In genomic region chr4:7206856-7207567, GRCh38 we compare ENCODE assay signal across 9 cellular contexts. TPM values are rescaled to one million over a fixed set of nuclear protein-coding genes. Genes with fewer than 3 reads are reported as not detected.
A peak's percentile ranks its signal among the peaks of the same experiment; 100 is the strongest.
DNase-seq lines count a peak whose midpoint lies in the region; ATAC-seq and TF ChIP-seq lines count a peak whose summit lies in the region.
"Had no signal": no experiment of that assay in that cellular context is flagged by ENCODE, and none has a peak within 500 bp of the region (broad histone marks: within the 10 kb centered on the region; RNA-seq: fewer than 3 reads in every experiment).

No MANE protein-coding gene starts in this region.

- no peaks in the 10 kb centered on the region for H3K27me3 ChIP-seq in BLaER1
- no peaks in the 10 kb centered on the region for H3K27me3 ChIP-seq in SJCRH30
- H3K27me3 ChIP-seq in osteoblast (ENCODE audit: insufficient read depth, low read length) = no peaks in the 10 kb centered on the region

- no peak overlapping the region for H3K27ac ChIP-seq in BLaER1
- peak overlapping the region; percentile 35 for H3K27ac ChIP-seq in SJCRH30
- H3K27ac ChIP-seq in osteoblast (ENCODE audit: low read depth, low read length) = peak overlapping the region; percentile 85

- peaks cover 4 to 11% (median 10%) of the 10 kb centered on the region in 3 donors for H3K27me3 Mint-ChIP-seq in CD14-positive monocyte (ENCODE audit: low read depth in 3 of 3)

- no peak overlapping the region for H3K9ac ChIP-seq in BLaER1

- H3K4me1 Mint-ChIP-seq in CD14-positive monocyte = no peaks in the 10 kb centered on the region

- no peaks in the 10 kb centered on the region for H3K79me2 ChIP-seq in osteoblast (ENCODE audit: insufficient read depth, low read length)

- no peak overlapping the region for H3K27ac Mint-ChIP-seq in CD14-positive monocyte

- H4K20me1 ChIP-seq in BLaER1 (no peaks in the 10 kb centered on the region), osteoblast (ENCODE audit: insufficient read depth, low read length) (no peaks in the 10 kb centered on the region)

- DNase-seq in SJCRH30 (peak; percentile 80 to 85), globus pallidus (ENCODE audit: low spot score) (peak; percentile 72), osteoblast (ENCODE audit: insufficient read length, low spot score, missing footprints) (peak; percentile 99), GM19240 (ENCODE audit: insufficient read length, low spot score) (no peak), CD14-positive monocyte (ENCODE audit: low spot score) (no peak)
- no peak for DNase-seq in activated CD4-positive, CD25-positive, alpha-beta regulatory T cell (lab: John Stamatoyannopoulos, UW)
- DNase-seq: T-helper 9 cell had no signal

- H3K9me3 ChIP-seq in BLaER1 (no peaks in the 10 kb centered on the region), SJCRH30 (replicated peaks) (no peaks in the 10 kb centered on the region), osteoblast (ENCODE audit: low read depth, low read length) (no peaks in the 10 kb centered on the region)

- no peak overlapping the region for H3K4me3 ChIP-seq in BLaER1
- no peak overlapping the region for H3K4me3 ChIP-seq in SJCRH30
- H3K4me3 ChIP-seq in osteoblast (ENCODE audit: insufficient read depth, low read length) = peak overlapping the region; percentile 55

- H3K4me2 ChIP-seq in BLaER1 (peak overlapping the region; percentile 40), osteoblast (ENCODE audit: insufficient read depth, low read length) (peak overlapping the region; percentile 82)

- intact Hi-C loops in CD14-positive monocyte (cut with micrococcal nuclease) = no loop called here

- H3K36me3 ChIP-seq in BLaER1 (no peaks in the 10 kb centered on the region), SJCRH30 (no peaks in the 10 kb centered on the region), osteoblast (ENCODE audit: insufficient read depth, low read length) (no peaks in the 10 kb centered on the region)

- ATAC-seq in GM21390 (IDR thresholded peaks at IDR 0.05; ENCODE audit: unreplicated experiment) = no peak

- H3K4me1 ChIP-seq in BLaER1 (peaks cover 41% of the 10 kb centered on the region), SJCRH30 (peaks cover 25% of the 10 kb centered on the region), osteoblast (ENCODE audit: insufficient read depth, low read length) (peaks cover 46% of the 10 kb centered on the region)

- no peak overlapping the region for H3K4me3 Mint-ChIP-seq in CD14-positive monocyte

- TF ChIP-seq CTCF in osteoblast (IDR thresholded peaks at IDR 0.05; ENCODE audit: extremely low read depth, low read depth, low read length) (no peak), CD14-positive monocyte (IDR thresholded peaks at IDR 0.05) (no peak)

- no peaks in the 10 kb centered on the region for H3K36me3 Mint-ChIP-seq in CD14-positive monocyte

- peak overlapping the region; percentile 44 for H2AFZ ChIP-seq in osteoblast (ENCODE audit: low read length)

- peaks cover 0 to 2% (median 0%) of the 10 kb centered on the region in 7 donors for H3K9me3 Mint-ChIP-seq in CD14-positive monocyte

RNA-seq across cellular contexts. Expression of gene SORCS2, which starts 14.7 kb away (rescaled TPM):
- 1.1 and 1.4 TPM in 2 replicates for total RNA-seq in SJCRH30 (2014; rRNA removed; shearing (Covaris generic))
- 9.0 and 11.5 TPM in 2 replicates for total RNA-seq in osteoblast
- polyA plus RNA-seq in CD14-positive monocyte = under 1 TPM in 1 of 2 donors, not detected in 1; 0.46 TPM

Comparison
In these comparisons a context has a peak if more than half of its experiments do, and no peak if none do; other contexts are left out.
1. DNase-seq: peak in SJCRH30 (2 of 2), globus pallidus (single experiment) and osteoblast (single experiment); none in GM19240 (single experiment), activated CD4-positive, CD25-positive, alpha-beta regulatory T cell (0 of 4) and CD14-positive monocyte (single experiment).